ENCODE assay signal across 8 cellular contexts in genomic region chr4:168631241-168632151, GRCh38.
A peak's percentile ranks its signal among the peaks of the same experiment; 100 is the strongest.
DNase-seq lines count a peak whose midpoint lies in the region; ATAC-seq, FAIRE-seq and TF ChIP-seq lines count a peak whose summit lies in the region.

No MANE protein-coding gene starts in this region.

- H3K36me3 Mint-ChIP-seq in astrocyte (ENCODE audit: low read depth, unreplicated experiment) = peaks cover 2% of the 10 kb centered on the region

- H3K4me1 ChIP-seq in astrocyte (ENCODE audit: insufficient read depth, low read length) = peaks cover 41% of the 10 kb centered on the region

- H3K4me3 ChIP-seq in astrocyte (ENCODE audit: insufficient read depth, low read depth, low read length) = peak overlapping the region; percentile 91

- FAIRE-seq in astrocyte (lab: Jason Lieb, UNC) = peak; percentile 73

- no peaks in the 10 kb centered on the region for H3K36me3 ChIP-seq in astrocyte (ENCODE audit: insufficient read depth, low read length)

- H3K27me3 Mint-ChIP-seq in astrocyte (ENCODE audit: low read depth, unreplicated experiment) = no peaks in the 10 kb centered on the region

- no peaks in the 10 kb centered on the region for H4K20me1 ChIP-seq in astrocyte (ENCODE audit: insufficient read depth, low read length)

- no peaks in the 10 kb centered on the region for H3K9me3 Mint-ChIP-seq in astrocyte (ENCODE audit: unreplicated experiment)

- peak overlapping the region; percentile 94 for H3K4me2 ChIP-seq in astrocyte (ENCODE audit: low read length)

- H3K27ac ChIP-seq in astrocyte (ENCODE audit: low read depth, low read length) = peak overlapping the region; percentile 91

- peaks cover 40% of the 10 kb centered on the region for H3K79me2 ChIP-seq in astrocyte (ENCODE audit: insufficient read depth, low read length)

- H3K9me3 ChIP-seq in astrocyte (ENCODE audit: insufficient read depth, low read depth, low read length) = no peaks in the 10 kb centered on the region

- no peaks in the 10 kb centered on the region for H3K27me3 ChIP-seq in astrocyte (ENCODE audit: insufficient read depth, low read length)

- H3K4me3 Mint-ChIP-seq in astrocyte (ENCODE audit: unreplicated experiment) = peak overlapping the region; percentile 98

- peak overlapping the region; percentile 97 for H3K9ac ChIP-seq in astrocyte (ENCODE audit: low read length)

- DNase-seq in NCI-H2029 (lab: John Stamatoyannopoulos, UW) = peak; percentile 45
- DNase-seq in NCI-H2029 treated with DMSO at 0.1 percent for 48 hours (lab: John Stamatoyannopoulos, UW) = no peak
- peak; percentile 43 for DNase-seq in NCI-H1092 (lab: John Stamatoyannopoulos, UW)
- peak; percentile 77 for DNase-seq in astrocyte (ENCODE audit: low read depth)
- peak in 30 of 51 donors; percentile 1 to 51 (median 12) for DNase-seq in hypothalamus (lab: John Stamatoyannopoulos, UW)
- peak; percentile 43 for DNase-seq in renal cortical epithelial cell (ENCODE audit: low read depth)

- H3K27ac Mint-ChIP-seq in astrocyte (ENCODE audit: unreplicated experiment) = peak overlapping the region; percentile 95

- ATAC-seq in GM21360 (IDR thresholded peaks at IDR 0.05; ENCODE audit: unreplicated experiment) = no peak
- no peak for ATAC-seq in HG03108 (IDR thresholded peaks at IDR 0.05; ENCODE audit: unreplicated experiment)

- peaks cover 44% of the 10 kb centered on the region for H3K4me1 Mint-ChIP-seq in astrocyte (ENCODE audit: low read depth, unreplicated experiment)

- peak; percentile 7 for TF ChIP-seq CTCF in astrocyte (IDR thresholded peaks at IDR 0.05; ENCODE audit: insufficient read depth, low read depth, low read length)

- peak overlapping the region; percentile 15 for H2AFZ ChIP-seq in astrocyte (ENCODE audit: low read depth, low read length)
